ENCODE assay signal across 28 cellular contexts in genomic region chr20:53212018-53212417, GRCh38.
"Had no signal": no experiment of that assay in that cellular context is flagged by ENCODE, and none has a peak within 500 bp of the region (broad histone marks: within the 10 kb centered on the region; RNA-seq: fewer than 3 reads in every experiment).

No MANE protein-coding gene starts in this region.

- H3K27me3 ChIP-seq: colonic mucosa, gastrocnemius medialis had no signal

- H3K36me3 ChIP-seq: colonic mucosa, esophagus squamous epithelium, gastrocnemius medialis, heart right ventricle, left lung, lower lobe of right lung had no signal

- H3K9me3 Mint-ChIP-seq: dendritic cell treated with granulocyte-macrophage colony-stimulating factor and Interleukin-4, amounts not matched to agents 40 ng/mL and 50 ng/mL, for 4 days; effector memory CD8-positive, alpha-beta T cell; endodermal cell; mesothelial cell of epicardium; naive B cell had no signal

- H3K9me3 ChIP-seq: colonic mucosa, esophagus squamous epithelium, gastrocnemius medialis, heart right ventricle, left lung, lower lobe of right lung, mucosa of descending colon had no signal

- H3K27ac ChIP-seq: colonic mucosa, epithelial cell of prostate, esophagus squamous epithelium, gastrocnemius medialis, heart right ventricle, left lung, lower lobe of right lung had no signal

- H3K4me1 ChIP-seq: gastrocnemius medialis, left lung had no signal

- H3K4me3 ChIP-seq: colonic mucosa, esophagus squamous epithelium, gastrocnemius medialis, heart right ventricle, left lung, lower lobe of right lung, mucosa of descending colon had no signal

- H3K36me3 Mint-ChIP-seq: naive B cell had no signal

- H3K27ac Mint-ChIP-seq: dendritic cell treated with granulocyte-macrophage colony-stimulating factor and Interleukin-4, amounts not matched to agents 40 ng/mL and 50 ng/mL, for 4 days; effector memory CD8-positive, alpha-beta T cell; endodermal cell; mesothelial cell of epicardium had no signal

- FAIRE-seq: endometrium, islet of Langerhans, keratinocyte had no signal

- ATAC-seq: effector memory CD8-positive, alpha-beta T cell; esophagus mucosa; gastrocnemius medialis; heart right ventricle; left cardiac atrium; left lung; left ventricle myocardium superior; lower lobe of right lung; mucosa of descending colon had no signal

- H3K4me3 Mint-ChIP-seq: dendritic cell treated with granulocyte-macrophage colony-stimulating factor and Interleukin-4, amounts not matched to agents 40 ng/mL and 50 ng/mL, for 4 days; effector memory CD8-positive, alpha-beta T cell; endodermal cell; mesothelial cell of epicardium; naive B cell had no signal

- DNase-seq: colonic mucosa; cortex of kidney; effector CD8-positive, alpha-beta T cell; effector memory CD8-positive, alpha-beta T cell; endodermal cell; erythroblast; esophagus squamous epithelium; foreskin fibroblast; foreskin melanocyte; gastrocnemius medialis; glutamatergic neuron; head of caudate nucleus; heart right ventricle; hippocampal formation; left cardiac atrium; left lung; left ventricle myocardium superior; lower lobe of right lung; mesenchymal stem cell; mucosa of descending colon; naive B cell had no signal
